Comparison of ENCODE assay signal across 14 cellular contexts in genomic region chr17:335691-336090, GRCh38. TPM values are rescaled to one million over a fixed set of nuclear protein-coding genes. Genes with fewer than 3 reads are reported as not detected.
DNase-seq lines count a peak whose midpoint lies in the region; TF ChIP-seq lines count a peak whose summit lies in the region.
"Had no signal": no experiment of that assay in that cellular context is flagged by ENCODE, and none has a peak within 500 bp of the region (broad histone marks: within the 10 kb centered on the region; RNA-seq: fewer than 3 reads in every experiment).

No MANE protein-coding gene starts in this region.

- H3K27me3 ChIP-seq in GM23248 (replicated peaks; ENCODE audit: insufficient read depth) = no peaks in the 10 kb centered on the region; the same call in 1 of the 2 replicates
- H3K27me3 ChIP-seq in ovary = no peaks in the 10 kb centered on the region
- no peaks in the 10 kb centered on the region for H3K27me3 ChIP-seq in SK-N-SH (ENCODE audit: insufficient read depth)
- H3K27me3 ChIP-seq: vagina had no signal

- H2AFZ ChIP-seq in GM23248 = no peak overlapping the region
- no peak overlapping the region for H2AFZ ChIP-seq in SK-N-SH (ENCODE audit: low read depth)

- H3K36me3 ChIP-seq in GM23248 (ENCODE audit: low read depth) = no peaks in the 10 kb centered on the region
- no peaks in the 10 kb centered on the region for H3K36me3 ChIP-seq in ovary
- no peaks in the 10 kb centered on the region for H3K36me3 ChIP-seq in SK-N-SH (replicated peaks in 1 of 2; ENCODE audit: control insufficient read depth in 1 of 2, insufficient read depth in 2 of 2, low read length in 1 of 2)
- H3K36me3 ChIP-seq: vagina had no signal

- no peak overlapping the region for H3K27ac ChIP-seq in GM23248
- peak overlapping the region in 1 of 2 donors; percentile 93 for H3K27ac ChIP-seq in ovary
- no peak overlapping the region for H3K27ac ChIP-seq in SK-N-SH (ENCODE audit: low read depth in 2 of 2, low read length in 1 of 2)
- H3K27ac ChIP-seq: vagina had no signal

- TF ChIP-seq EP300 in ovary (IDR thresholded peaks at IDR 0.05) = no peak
- no peak for TF ChIP-seq EP300 in SK-N-SH (IDR thresholded peaks at IDR 0.05; ENCODE audit: borderline replicate concordance in 1 of 2, low read depth in 1 of 2, low read length in 1 of 2)

- POLR2A ChIA-PET in SK-N-SH (lab: Yijun Ruan, JAX) (no interaction called here), GM10248 (lab: Yijun Ruan, JAX) (no interaction called here)

- H3K4me1 ChIP-seq in GM23248 (ENCODE audit: insufficient read depth) (no peaks in the 10 kb centered on the region), ovary (ENCODE audit: insufficient read depth) (peaks cover 34% of the 10 kb centered on the region), SK-N-SH (ENCODE audit: control insufficient read depth in 1 of 2, insufficient read depth in 2 of 2, low read depth in 1 of 2, low read length in 1 of 2) (peaks cover 0 to 11% of the 10 kb centered on the region in 2 experiments; a peak in 1 of 4 replicates)

- H3K9ac ChIP-seq in GM23248 (no peak overlapping the region), SK-N-SH (no peak overlapping the region)

- CTCF ChIA-PET in SK-N-SH (lab: Yijun Ruan, JAX) (no interaction called here), GM10248 (lab: Yijun Ruan, JAX) (no interaction called here)

- TF ChIP-seq CTCF in ovary (IDR thresholded peaks at IDR 0.05) (no peak), SK-N-SH (IDR thresholded peaks at IDR 0.05) (no peak), GM10248 (IDR thresholded peaks at IDR 0.05; ENCODE audit: control extremely low read depth, extremely low read depth, low read depth, missing control alignments) (no peak)

- H3K9me3 ChIP-seq in GM23248 (ENCODE audit: low read depth) (no peaks in the 10 kb centered on the region), ovary (no peaks in the 10 kb centered on the region), SK-N-SH (no peaks in the 10 kb centered on the region)
- H3K9me3 ChIP-seq: vagina had no signal

- intact Hi-C loops in ovary (cut with DNase I) = loop anchor here in 2 of 4 donors (10.0 kb wide), 1 partner anchor 49 kb away; no protein-coding TSS in a partner anchor

- H3K9me2 ChIP-seq in GM23248 (ENCODE audit: insufficient read depth) (no peaks in the 10 kb centered on the region), SK-N-SH (no peaks in the 10 kb centered on the region)

- no peak for TF ChIP-seq RAD21 in SK-N-SH (IDR thresholded peaks at IDR 0.05; ENCODE audit: low read length)

- in situ Hi-C loops in GM23248 (cut with MboI) = no loop called here

- H4K20me1 ChIP-seq in GM23248 (ENCODE audit: insufficient read depth) = no peaks in the 10 kb centered on the region
- no peaks in the 10 kb centered on the region for H4K20me1 ChIP-seq in SK-N-SH (ENCODE audit: insufficient read depth)

- H3K4me3 ChIP-seq in GM23248 (no peak overlapping the region), ovary (peak overlapping the region; percentile 18), SK-N-SH (ENCODE audit: low read depth in 2 of 2, low read length in 1 of 2) (no peak overlapping the region)
- H3K4me3 ChIP-seq: K562, vagina had no signal

- no peaks in the 10 kb centered on the region for H3F3A ChIP-seq in GM23248 (ENCODE audit: insufficient read depth)
- no peaks in the 10 kb centered on the region for H3F3A ChIP-seq in SK-N-SH (replicated peaks; ENCODE audit: insufficient read depth)

- TF ChIP-seq POLR2A in ovary (IDR thresholded peaks at IDR 0.05) = no peak

- DNase-seq in NCI-H2029 (lab: John Stamatoyannopoulos, UW) = peak; percentile 28
- no peak for DNase-seq in NCI-H2029 treated with DMSO at 0.1 percent for 48 hours (lab: John Stamatoyannopoulos, UW)
- DNase-seq in GM23248 = peak; percentile 25
- peak; percentile 54 for DNase-seq in ecto neural progenitor cell (ENCODE audit: low spot score)
- peak in 4 of 5 donors; percentile 29 to 63 (median 46) for DNase-seq in ovary
- DNase-seq in T1000 (lab: John Stamatoyannopoulos, UW) = no peak
- no peak for DNase-seq in SK-N-SH
- DNase-seq in GM10248 (ENCODE audit: extremely low spot score) = no peak
- DNase-seq: ACHN; activated naive CD4-positive, alpha-beta T cell treated with Interleukin-2 at 50 U/mL for 16 hours; EL; nephron progenitor cell had no signal

- 24 to 32% methylated on average over 12 of the region's 12 CpGs for WGBS in GM23248 (ENCODE audit: low coverage in 1 of 2, low lambda C conversion rate in 2 of 2, missing lambda C conversion rate in 2 of 2), 2 experiments
- 41 to 58% (median 51%) methylated on average over 11 to 12 of the region's 12 CpGs for WGBS in ovary, 3 donors
- 70% methylated on average over 10 of the region's 12 CpGs for WGBS in SK-N-SH (ENCODE audit: low lambda C conversion rate)

- H3K79me2 ChIP-seq in GM23248 (ENCODE audit: insufficient read depth) (no peaks in the 10 kb centered on the region), SK-N-SH (ENCODE audit: insufficient read depth) (no peaks in the 10 kb centered on the region)

- H3K4me2 ChIP-seq in GM23248 (ENCODE audit: unreplicated experiment) = no peak overlapping the region
- H3K4me2 ChIP-seq in SK-N-SH = no peak overlapping the region

TF ChIP-seq in SK-N-SH, 30 proteins besides CTCF, POLR2A, EP300 and RAD21:
- no peak for TF ChIP-seq SMC3 (IDR thresholded peaks at IDR 0.05; ENCODE audit: low read depth, low read length)
- TF ChIP-seq NFIC (IDR thresholded peaks at IDR 0.05; ENCODE audit: borderline replicate concordance) = no peak
- no peak for TF ChIP-seq CHD2 (IDR thresholded peaks at IDR 0.05; ENCODE audit: low read length, partially characterized antibody)
- no peak for TF ChIP-seq PBX3 (IDR thresholded peaks at IDR 0.05)
- TF ChIP-seq JUND (IDR thresholded peaks at IDR 0.05) = no peak
- no peak for TF ChIP-seq FOSL2 (IDR thresholded peaks at IDR 0.05; ENCODE audit: borderline replicate concordance, low read depth)
- no peak for TF ChIP-seq RXRA (IDR thresholded peaks at IDR 0.05; ENCODE audit: borderline replicate concordance, low read depth)
- TF ChIP-seq REST (IDR thresholded peaks at IDR 0.05; ENCODE audit: low read depth, low read length) = no peak
- TF ChIP-seq FOXJ3 (CRISPR knock-in tag; IDR thresholded peaks at IDR 0.05) = no peak

RNA-seq across cellular contexts. Expression of gene RPH3AL, which starts 16.9 kb away (rescaled TPM):
- total RNA-seq in GM23248 (2014; rRNA removed; shearing (Covaris generic)) = 2.7 and 13.4 TPM in 2 replicates
- polyA plus RNA-seq in GM23248 (2016; fragmentation: Nextera tagmentation; extraction: Ambion mirVana) (5.2 and 5.4 TPM in 2 replicates), ovary (10 to 100 TPM in 1 of 2 donors, 1 to 10 TPM in 1; 5.8 to 15.6 TPM), SK-N-SH (2012; rRNA removed) (2.9 and 4.4 TPM in 2 replicates)
- 10 to 100 TPM; 19.4 to 43.8 (median 25.5) TPM for total RNA-seq in ovary
- polyA plus RNA-seq in SK-N-SH (2012; cell fraction: cytosol; rRNA removed) = 1.8 and 2.5 TPM in 2 replicates
- 3.0 and 3.6 TPM in 2 replicates for polyA plus RNA-seq in SK-N-SH (2012; cell fraction: nucleus; rRNA removed)

Comparison
In these comparisons a context has a peak if more than half of its experiments do, and no peak if none do; other contexts are left out.
1. DNase-seq: peak in NCI-H2029 (single experiment), GM23248 (single experiment), ecto neural progenitor cell (single experiment) and ovary (4 of 5); none in NCI-H2029 treated with DMSO at 0.1 percent for 48 hours (single experiment), T1000 (single experiment), SK-N-SH (single experiment) and GM10248 (single experiment).